Comparison of ENCODE assay signal across 1 cellular context in genomic region chr20:63858393-63859165, GRCh38.
TF ChIP-seq lines count a peak whose summit lies in the region.

No MANE protein-coding gene starts in this region.

TF ChIP-seq in HCT116, 20 proteins besides CTCF, POLR2A, EP300 and RAD21 (continued from another document):
- TF ChIP-seq CEBPB (IDR thresholded peaks at IDR 0.05; ENCODE audit: low read depth), result no peak
- no peak for TF ChIP-seq JUND (IDR thresholded peaks at IDR 0.05)
